Comparison of ENCODE assay signal across 22 cellular contexts in genomic region chr5:90345684-90346083, GRCh38.
A peak's percentile ranks its signal among the peaks of the same experiment; 100 is the strongest.
DNase-seq lines count a peak whose midpoint lies in the region; ATAC-seq and TF ChIP-seq lines count a peak whose summit lies in the region.
"Had no signal": no experiment of that assay in that cellular context is flagged by ENCODE, and none has a peak within 500 bp of the region (broad histone marks: within the 10 kb centered on the region; RNA-seq: fewer than 3 reads in every experiment).

No MANE protein-coding gene starts in this region.

- no peak overlapping the region for H3K9ac ChIP-seq in H9 (ENCODE audit: extremely low read depth, insufficient read length, low read length)
- H3K9ac ChIP-seq: BLaER1 treated with 17β-estradiol and CSF1 and Interleukin-3, amounts not matched to agents 10 nM and 100 nM; GM23248 had no signal

- H2BK20ac ChIP-seq in H9 (ENCODE audit: low read depth, low read length, poor library complexity, severe bottlenecking): no peak overlapping the region

- H3K4me1 ChIP-seq in H9 (ENCODE audit: insufficient read depth, low read length): no peaks in the 10 kb centered on the region
- H3K4me1 ChIP-seq in aorta (ENCODE audit: control insufficient read depth in 1 of 2, insufficient read depth in 2 of 2, low read length in 2 of 2): no peaks in the 10 kb centered on the region
- H3K4me1 ChIP-seq: A549; BE2C; BLaER1 treated with 17β-estradiol and CSF1 and Interleukin-3, amounts not matched to agents 10 nM and 100 nM had no signal

- no peaks in the 10 kb centered on the region for H3K79me2 ChIP-seq in H9 (ENCODE audit: insufficient read depth, low read length)

- no peaks in the 10 kb centered on the region for H3K23me2 ChIP-seq in H9 (ENCODE audit: insufficient read length, low read depth, low read length, poor library complexity, severe bottlenecking)

- H3K9me3 ChIP-seq in H9 (ENCODE audit: control insufficient read depth, low read depth, low read length): no peaks in the 10 kb centered on the region
- no peaks in the 10 kb centered on the region for H3K9me3 ChIP-seq in aorta (ENCODE audit: control insufficient read depth, low read length)
- H3K9me3 ChIP-seq: A549; BE2C; BLaER1 treated with 17β-estradiol and CSF1 and Interleukin-3, amounts not matched to agents 10 nM and 100 nM; HAP-1 had no signal

- H3K4me2 ChIP-seq in H9 (ENCODE audit: insufficient read depth, insufficient read length, low read length): no peak overlapping the region
- H3K4me2 ChIP-seq: A549; BLaER1 treated with 17β-estradiol and CSF1 and Interleukin-3, amounts not matched to agents 10 nM and 100 nM had no signal

- H4K5ac ChIP-seq in H9 (ENCODE audit: insufficient read length, low read depth, low read length): no peak overlapping the region

- H3K36me3 Mint-ChIP-seq in H9 (ENCODE audit: insufficient read depth in 1 of 3, low read depth in 3 of 3): peaks cover 0 to 3% (median 0%) of the 10 kb centered on the region in 3 experiments; a peak in 1 of 7 replicates
- H3K36me3 Mint-ChIP-seq: CD14-positive monocyte; CD8-positive, alpha-beta memory T cell had no signal

- no peak overlapping the region for H2BK15ac ChIP-seq in H9 (ENCODE audit: low read depth, low read length)

- no peak overlapping the region for H3K18ac ChIP-seq in H9 (ENCODE audit: insufficient read length, low read depth, low read length)

- H3K27me3 Mint-ChIP-seq in H9 (ENCODE audit: low read depth): no peaks in the 10 kb centered on the region; the same call in 1 of the 2 replicates

- no peak for TF ChIP-seq CTCF in H9 (conservative IDR thresholded peaks at IDR 0.05)

- no peak overlapping the region for H3K4ac ChIP-seq in H9 (ENCODE audit: low read depth, low read length)

- H3K27me3 ChIP-seq in H9 (ENCODE audit: insufficient read depth, low read length): no peaks in the 10 kb centered on the region
- no peaks in the 10 kb centered on the region for H3K27me3 ChIP-seq in aorta (ENCODE audit: control insufficient read depth in 1 of 2, insufficient read depth in 2 of 2, low read length in 1 of 2)
- H3K27me3 ChIP-seq: BE2C; BLaER1 treated with 17β-estradiol and CSF1 and Interleukin-3, amounts not matched to agents 10 nM and 100 nM had no signal

- H3K9me3 Mint-ChIP-seq in H9: no peaks in the 10 kb centered on the region; a peak in 1 of 5 replicates
- H3K9me3 Mint-ChIP-seq: CD4-positive, alpha-beta T cell; CD8-positive, alpha-beta memory T cell; HFFc6 had no signal

- H3K27ac ChIP-seq in H9 (ENCODE audit: insufficient read length, low read depth, low read length) (no peak overlapping the region), aorta (ENCODE audit: low read depth in 1 of 2, low read length in 2 of 2) (no peak overlapping the region)
- H3K27ac ChIP-seq: A549; BLaER1 treated with 17β-estradiol and CSF1 and Interleukin-3, amounts not matched to agents 10 nM and 100 nM; GM23248 had no signal

- H3K36me3 ChIP-seq in aorta (ENCODE audit: control insufficient read depth in 1 of 2, insufficient read depth in 2 of 2, low read length in 1 of 2): no peaks in the 10 kb centered on the region
- H3K36me3 ChIP-seq: BE2C; BLaER1 treated with 17β-estradiol and CSF1 and Interleukin-3, amounts not matched to agents 10 nM and 100 nM; HAP-1 had no signal

- H2BK5ac ChIP-seq in H9 (ENCODE audit: insufficient read length, low read length): no peak overlapping the region

- H3K4me3 ChIP-seq in aorta (ENCODE audit: low read length in 2 of 2): no peak overlapping the region
- H3K4me3 ChIP-seq: A549; BLaER1 treated with 17β-estradiol and CSF1 and Interleukin-3, amounts not matched to agents 10 nM and 100 nM; GM23248; HAP-1 had no signal

- H3T11ph ChIP-seq in H9 (ENCODE audit: low read length): no peak overlapping the region

- no CpG with 5 or more reads among the region's 1 CpG for WGBS in H9 (ENCODE audit: extremely low coverage, insufficient read length, low lambda C conversion rate)
- WGBS in aorta, 2 donors: 83 to 96% methylated on average over 1 of the region's 1 CpG

- no peak overlapping the region for H4K8ac ChIP-seq in H9 (replicated peaks; ENCODE audit: insufficient read length, low read depth, low read length)

- ATAC-seq in aorta (ENCODE audit: low FRiP score) (no peak), GM18870 (IDR thresholded peaks at IDR 0.05; ENCODE audit: unreplicated experiment) (no peak)
- ATAC-seq: A549 had no signal

- DNase-seq in H9: no peak
- peak; percentile 8 for DNase-seq in RKO (ENCODE audit: low spot score)
- DNase-seq in myocyte (ENCODE audit: low read depth): peak; percentile 37
- no peak for DNase-seq in aorta
- DNase-seq in activated gamma-delta T cell treated with Interleukin-2 at 50 U/mL for 16 hours: no peak
- no peak for DNase-seq in SIG-M5 (lab: John Stamatoyannopoulos, UW)
- DNase-seq: 8988T; ACHN; AML-193; BE2C; CD4-positive, alpha-beta T cell; CD8-positive, alpha-beta memory T cell; DMS53; DMS79 treated with DMSO at 0.1 percent for 48 hours; GF-D8; GM23248; HFFc6 had no signal

- H3K27ac Mint-ChIP-seq in H9: no peak overlapping the region
- H3K27ac Mint-ChIP-seq: CD14-positive monocyte; CD4-positive, alpha-beta T cell; CD8-positive, alpha-beta memory T cell; HFFc6 had no signal

- no peak overlapping the region for H3K14ac ChIP-seq in H9 (ENCODE audit: insufficient read depth, low read length)

- no peak overlapping the region for H3K4me3 Mint-ChIP-seq in H9
- H3K4me3 Mint-ChIP-seq: CD14-positive monocyte; CD4-positive, alpha-beta T cell; CD8-positive, alpha-beta memory T cell; HFFc6 had no signal

- H3K79me1 ChIP-seq in H9 (ENCODE audit: insufficient read depth, low read depth, low read length, poor library complexity, severe bottlenecking): no peaks in the 10 kb centered on the region

- no peak overlapping the region for H3K56ac ChIP-seq in H9 (ENCODE audit: insufficient read length, low read depth, low read length)

- no peaks in the 10 kb centered on the region for H4K20me1 ChIP-seq in H9 (ENCODE audit: control insufficient read depth, insufficient read depth, insufficient read length)
- H4K20me1 ChIP-seq: BLaER1 treated with 17β-estradiol and CSF1 and Interleukin-3, amounts not matched to agents 10 nM and 100 nM had no signal

- peaks cover 3 to 10% of the 10 kb centered on the region in 2 experiments; a peak in 2 of 4 replicates for H3K4me1 Mint-ChIP-seq in H9
- H3K4me1 Mint-ChIP-seq: CD14-positive monocyte; CD8-positive, alpha-beta memory T cell had no signal

- H3K23ac ChIP-seq in H9 (ENCODE audit: insufficient read length, low read depth, low read length): no peak overlapping the region

- H2BK12ac ChIP-seq in H9 (ENCODE audit: insufficient read length, low read depth, low read length): no peak overlapping the region

- H2AFZ ChIP-seq in H9 (ENCODE audit: low read length): peak overlapping the region; percentile 10
- H2AFZ ChIP-seq: GM23248 had no signal

- no peak overlapping the region for H4K91ac ChIP-seq in H9 (ENCODE audit: insufficient read length, low read depth, low read length)

- intact Hi-C loops in aorta (cut with DNase I): no loop called here

- no peak overlapping the region for H2BK120ac ChIP-seq in H9 (ENCODE audit: low read depth, low read length, poor library complexity, severe bottlenecking)

- H2AK5ac ChIP-seq in H9 (ENCODE audit: insufficient read length, low read length): no peak overlapping the region

Comparison
In these comparisons a context has a peak if more than half of its experiments do, and no peak if none do; other contexts are left out.
1. DNase-seq: peak in RKO (single experiment) and myocyte (single experiment); none in H9 (single experiment), aorta (0 of 2), activated gamma-delta T cell treated with Interleukin-2 at 50 U/mL for 16 hours (single experiment) and SIG-M5 (single experiment).